8 cellular contexts compared by ENCODE assay signal in the genomic region with DNA sequence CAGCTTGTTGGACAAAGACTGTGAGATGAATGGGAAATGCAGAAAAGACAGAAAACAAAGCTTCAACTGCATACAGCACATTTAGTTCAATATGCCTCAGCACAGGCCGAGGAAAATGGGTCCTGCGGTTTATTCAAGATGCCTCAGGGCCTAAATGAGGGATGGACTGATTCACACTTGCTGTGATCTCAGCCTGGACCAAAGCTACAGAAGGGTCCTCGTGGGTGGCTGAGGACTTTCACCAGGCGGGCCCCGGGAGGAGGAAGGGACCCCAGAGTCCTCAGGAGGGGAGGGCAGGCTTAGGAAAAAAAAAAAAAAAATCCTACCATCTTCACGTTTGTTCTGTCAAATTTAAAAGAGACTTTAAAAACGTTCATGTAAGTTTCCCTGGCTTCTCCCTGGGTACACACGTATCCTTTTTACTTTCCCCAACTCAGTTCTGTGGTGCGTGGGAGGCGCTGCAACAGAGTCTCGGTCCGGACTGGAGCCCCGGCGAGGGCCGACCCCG. TPM values are rescaled to one million over a fixed set of nuclear protein-coding genes. Genes with fewer than 3 reads are reported as not detected.
A peak's percentile ranks its signal among the peaks of the same experiment; 100 is the strongest.
DNase-seq lines count a peak whose midpoint lies in the region; ATAC-seq and TF ChIP-seq lines count a peak whose summit lies in the region.

No MANE protein-coding gene starts in this region.

- POLR2A ChIA-PET in activated CD4-positive, alpha-beta memory T cell treated with anti-CD3 and anti-CD28 coated beads for 36 hours (lab: Charles Lee), result interaction anchor here (0.9 to 5.5 kb wide), 11 partner anchors 10 to 360 kb away, joined by 3 to 62 read pairs (median 6); partner anchors contain the start of genes ZNF212 and ZNF398

- ATAC-seq in HG03139 (IDR thresholded peaks at IDR 0.05; ENCODE audit: unreplicated experiment), result peak; percentile 7
- no peak for ATAC-seq in GM18861 (IDR thresholded peaks at IDR 0.05; ENCODE audit: unreplicated experiment)
- ATAC-seq in GM19023 (IDR thresholded peaks at IDR 0.05; ENCODE audit: unreplicated experiment), result no peak

- TF ChIP-seq CTCF in progenitor cell of endocrine pancreas (IDR thresholded peaks at IDR 0.05; ENCODE audit: unreplicated experiment), result no peak

- no peaks in the 10 kb centered on the region for H3K9me3 Mint-ChIP-seq in activated CD4-positive, alpha-beta memory T cell treated with anti-CD3 and anti-CD28 coated beads for 36 hours
- H3K9me3 Mint-ChIP-seq in progenitor cell of endocrine pancreas (ENCODE audit: low read depth), result no peaks in the 10 kb centered on the region

- H3K36me3 Mint-ChIP-seq in activated CD4-positive, alpha-beta memory T cell treated with anti-CD3 and anti-CD28 coated beads for 36 hours, result peaks cover 17% of the 10 kb centered on the region
- peaks cover 3% of the 10 kb centered on the region for H3K36me3 Mint-ChIP-seq in progenitor cell of endocrine pancreas (ENCODE audit: insufficient read depth)

- H3K27ac Mint-ChIP-seq in activated CD4-positive, alpha-beta memory T cell treated with anti-CD3 and anti-CD28 coated beads for 36 hours, result peak overlapping the region; percentile 94
- peak overlapping the region; percentile 84 for H3K27ac Mint-ChIP-seq in progenitor cell of endocrine pancreas

- intact Hi-C loops in activated CD4-positive, alpha-beta memory T cell treated with anti-CD3 and anti-CD28 coated beads for 36 hours (cut with micrococcal nuclease), result loop anchor here (1.0 to 5.0 kb wide), 4 partner anchors 16 to 236 kb away; partner anchors contain the start of genes ZNF212, ZNF398 and ZNF746

- peaks cover 52% of the 10 kb centered on the region for H3K4me1 Mint-ChIP-seq in activated CD4-positive, alpha-beta memory T cell treated with anti-CD3 and anti-CD28 coated beads for 36 hours (ENCODE audit: low read depth)
- no peaks in the 10 kb centered on the region for H3K4me1 Mint-ChIP-seq in progenitor cell of endocrine pancreas (ENCODE audit: low read depth)

- DNase-seq in NCI-H82 (lab: John Stamatoyannopoulos, UW), result peak; percentile 24
- DNase-seq in NCI-H82 treated with DMSO at 0.1 percent for 48 hours (lab: John Stamatoyannopoulos, UW; ENCODE audit: unreplicated experiment), result no peak
- DNase-seq in activated CD4-positive, alpha-beta memory T cell treated with anti-CD3 and anti-CD28 coated beads for 36 hours, result peak; percentile 65
- DNase-seq in foreskin melanocyte, result peak; percentile 86
- no peak for DNase-seq in progenitor cell of endocrine pancreas (ENCODE audit: low spot score, unreplicated experiment)

- no peaks in the 10 kb centered on the region for H3K27me3 Mint-ChIP-seq in activated CD4-positive, alpha-beta memory T cell treated with anti-CD3 and anti-CD28 coated beads for 36 hours
- H3K27me3 Mint-ChIP-seq in progenitor cell of endocrine pancreas, result no peaks in the 10 kb centered on the region

- CTCF ChIA-PET in activated CD4-positive, alpha-beta memory T cell treated with anti-CD3 and anti-CD28 coated beads for 36 hours (lab: Charles Lee), result interaction anchor here (0.7 to 3.8 kb wide), 27 partner anchors 8 to 518 kb away, joined by 3 to 32 read pairs (median 5); partner anchors contain the start of genes ZNF212, ZNF282, ZNF398 and ZNF777

- peak overlapping the region; percentile 78 for H3K4me3 Mint-ChIP-seq in activated CD4-positive, alpha-beta memory T cell treated with anti-CD3 and anti-CD28 coated beads for 36 hours
- peak overlapping the region; percentile 75 for H3K4me3 Mint-ChIP-seq in progenitor cell of endocrine pancreas (ENCODE audit: low read depth)

RNA-seq across cellular contexts. Expression of gene ZNF783, which starts 0.6 kb away (rescaled TPM):
- total RNA-seq in activated CD4-positive, alpha-beta memory T cell treated with anti-CD3 and anti-CD28 coated beads for 36 hours, result 10 to 100 TPM; 15.5 to 17.1 TPM
- total RNA-seq in progenitor cell of endocrine pancreas, result 17.5 and 18.5 TPM in 2 replicates

RNA-seq across cellular contexts. Expression of gene ZNF212, which starts 21.9 kb away (rescaled TPM):
- 10 to 100 TPM; 21.5 to 21.9 TPM for total RNA-seq in activated CD4-positive, alpha-beta memory T cell treated with anti-CD3 and anti-CD28 coated beads for 36 hours
- 19.4 and 19.5 TPM in 2 replicates for total RNA-seq in progenitor cell of endocrine pancreas

Comparison
In these comparisons a context has a peak if more than half of its experiments do, and no peak if none do; other contexts are left out.
1. DNase-seq: peak in NCI-H82 (single experiment), activated CD4-positive, alpha-beta memory T cell treated with anti-CD3 and anti-CD28 coated beads for 36 hours (single experiment) and foreskin melanocyte (single experiment); none in NCI-H82 treated with DMSO at 0.1 percent for 48 hours (single experiment) and progenitor cell of endocrine pancreas (single experiment).